10 cellular contexts compared by ENCODE assay signal in genomic region chr12:67772276-67773169, GRCh38.
A peak's percentile ranks its signal among the peaks of the same experiment; 100 is the strongest.
DNase-seq lines count a peak whose midpoint lies in the region; ATAC-seq and TF ChIP-seq lines count a peak whose summit lies in the region.
"Had no signal": no experiment of that assay in that cellular context is flagged by ENCODE, and none has a peak within 500 bp of the region (broad histone marks: within the 10 kb centered on the region; RNA-seq: fewer than 3 reads in every experiment).

No MANE protein-coding gene starts in this region.

- TF ChIP-seq CTCF in endodermal cell (conservative IDR thresholded peaks at IDR 0.05) (no peak), nephron (IDR thresholded peaks at IDR 0.05; ENCODE audit: unreplicated experiment in 3 of 3) (no peak), GM10248 (IDR thresholded peaks at IDR 0.05; ENCODE audit: control extremely low read depth, extremely low read depth, low read depth, missing control alignments) (no peak)

- H3K4me3 Mint-ChIP-seq in endodermal cell: peak overlapping the region; percentile 16
- peak overlapping the region; percentile 30 to 43 (median 37) for H3K4me3 Mint-ChIP-seq in nephron

- peak; percentile 12 for DNase-seq in COR-L47 (lab: John Stamatoyannopoulos, UW)
- peak; percentile 34 for DNase-seq in NCI-H2107 (lab: John Stamatoyannopoulos, UW)
- DNase-seq in endodermal cell: peak; percentile 96
- no peak for DNase-seq in GM10248 (ENCODE audit: extremely low spot score)
- DNase-seq: DND-41, NCI-H524 treated with DMSO at 0.1 percent for 48 hours had no signal

- peaks cover 27% of the 10 kb centered on the region for H3K4me1 Mint-ChIP-seq in endodermal cell
- peaks cover 36% of the 10 kb centered on the region for H3K4me1 Mint-ChIP-seq in nephron

- H3K27me3 ChIP-seq in endodermal cell (ENCODE audit: control insufficient read depth, insufficient read depth, low read length, poor library complexity, severe bottlenecking): peaks cover 18% of the 10 kb centered on the region

- no peak for ATAC-seq in GM18517 (IDR thresholded peaks at IDR 0.05; ENCODE audit: unreplicated experiment)
- no peak for ATAC-seq in GM21528 (IDR thresholded peaks at IDR 0.05; ENCODE audit: low FRiP score, unreplicated experiment)
- ATAC-seq in GM21619 (IDR thresholded peaks at IDR 0.05; ENCODE audit: unreplicated experiment): no peak

- H3K36me3 Mint-ChIP-seq in endodermal cell (ENCODE audit: low read depth) (peaks cover 7% of the 10 kb centered on the region), nephron (ENCODE audit: low read depth) (no peaks in the 10 kb centered on the region)

- H3K36me3 ChIP-seq in endodermal cell (ENCODE audit: control insufficient read depth, insufficient read depth, low read length): no peaks in the 10 kb centered on the region

- H3K4me1 ChIP-seq in endodermal cell (ENCODE audit: control insufficient read depth, insufficient read depth, low read length): peaks cover 4% of the 10 kb centered on the region

- CTCF ChIA-PET in GM10248 (lab: Yijun Ruan, JAX): interaction anchor here (1.5 to 1.7 kb wide), 2 partner anchors 9 to 13 kb away, joined by 3 to 4 read pairs; no protein-coding TSS in a partner anchor

- no peaks in the 10 kb centered on the region for H3K9me3 ChIP-seq in endodermal cell (ENCODE audit: control insufficient read depth, low read length)

- H3K4me3 ChIP-seq in endodermal cell (ENCODE audit: low read length): peak overlapping the region; percentile 53

- H3K27me3 Mint-ChIP-seq in endodermal cell (ENCODE audit: insufficient read depth) (peaks cover 31% of the 10 kb centered on the region), nephron (ENCODE audit: low read depth) (no peaks in the 10 kb centered on the region)

- peak overlapping the region; percentile 87 for H3K27ac ChIP-seq in endodermal cell (ENCODE audit: low read depth, low read length)

- H3K9me3 Mint-ChIP-seq in endodermal cell: peaks cover 27% of the 10 kb centered on the region
- peaks cover 3% of the 10 kb centered on the region for H3K9me3 Mint-ChIP-seq in nephron

- H3K9ac ChIP-seq in endodermal cell (ENCODE audit: extremely low read depth, low read length, poor library complexity, severe bottlenecking): peak overlapping the region; percentile 2

- POLR2A ChIA-PET in GM10248 (lab: Yijun Ruan, JAX): no interaction called here

- H3K27ac Mint-ChIP-seq in endodermal cell (peak overlapping the region; percentile 62), nephron (peak overlapping the region; percentile 74 to 93 (median 88))

- 29 to 40% methylated on average over 4 to 9 of the region's 11 CpGs for WGBS in endodermal cell (ENCODE audit: insufficient coverage in 1 of 2, insufficient read length in 1 of 2), 2 experiments
